14 cellular contexts compared by ENCODE assay signal in the genomic region with DNA sequence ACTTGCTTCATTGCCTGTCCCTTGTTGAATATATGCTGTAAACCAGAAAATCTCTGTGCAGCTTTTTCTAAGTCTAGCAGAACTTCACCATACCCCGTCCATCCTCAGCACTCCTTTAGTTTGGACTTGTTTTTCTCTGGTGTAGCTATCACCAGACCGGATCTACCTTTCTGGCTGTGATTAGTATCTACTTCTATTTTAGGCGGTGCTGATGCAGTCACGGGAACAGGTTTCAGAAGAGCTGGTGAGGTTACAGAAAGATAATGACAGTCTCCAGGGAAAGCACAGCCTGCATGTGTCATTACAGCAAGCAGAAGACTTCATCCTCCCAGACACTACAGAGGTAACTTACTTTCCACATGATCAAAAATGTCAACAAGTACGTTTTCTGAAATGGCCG. TPM values are rescaled to one million over a fixed set of nuclear protein-coding genes. Genes with fewer than 3 reads are reported as not detected.
A peak's percentile ranks its signal among the peaks of the same experiment; 100 is the strongest.
DNase-seq lines count a peak whose midpoint lies in the region; ATAC-seq, FAIRE-seq and TF ChIP-seq lines count a peak whose summit lies in the region.
"Had no signal": no experiment of that assay in that cellular context is flagged by ENCODE, and none has a peak within 500 bp of the region (broad histone marks: within the 10 kb centered on the region; RNA-seq: fewer than 3 reads in every experiment).

No MANE protein-coding gene starts in this region.

- H3K4me1 ChIP-seq in kidney (ENCODE audit: control insufficient read depth in 1 of 2, insufficient read depth in 1 of 2, low read depth in 1 of 2, low read length in 2 of 2) = no peaks in the 10 kb centered on the region
- H3K4me1 ChIP-seq: right atrium auricular region had no signal

- H3K9me3 Mint-ChIP-seq in activated naive CD4-positive, alpha-beta T cell treated with anti-CD3 and anti-CD28 coated beads for 36 hours = no peaks in the 10 kb centered on the region
- H3K9me3 Mint-ChIP-seq in activated naive CD4-positive, alpha-beta T cell treated with anti-CD3 and anti-CD28 coated beads, Interleukin-2, amount 50 U/mL, for 72 hours = no peaks in the 10 kb centered on the region
- no peaks in the 10 kb centered on the region for H3K9me3 Mint-ChIP-seq in activated B cell treated with CpG ODN at 0.5 μM for 24 hours

- H3K4me1 Mint-ChIP-seq in activated naive CD4-positive, alpha-beta T cell treated with anti-CD3 and anti-CD28 coated beads for 36 hours (ENCODE audit: low read depth) = no peaks in the 10 kb centered on the region
- peaks cover 8% of the 10 kb centered on the region for H3K4me1 Mint-ChIP-seq in activated B cell treated with CpG ODN at 0.5 μM for 24 hours
- H3K4me1 Mint-ChIP-seq: activated CD4-positive, alpha-beta T cell treated with anti-CD3 and anti-CD28 coated beads for 36 hours had no signal

- no peaks in the 10 kb centered on the region for H3K27me3 Mint-ChIP-seq in activated naive CD4-positive, alpha-beta T cell treated with anti-CD3 and anti-CD28 coated beads for 36 hours (ENCODE audit: low read depth)
- H3K27me3 Mint-ChIP-seq in activated B cell treated with CpG ODN at 0.5 μM for 24 hours = no peaks in the 10 kb centered on the region
- H3K27me3 Mint-ChIP-seq: activated CD4-positive, alpha-beta T cell treated with anti-CD3 and anti-CD28 coated beads for 36 hours had no signal

- no peaks in the 10 kb centered on the region for H3K9me3 ChIP-seq in kidney (ENCODE audit: control insufficient read depth in 1 of 2, low read length in 2 of 2)
- H3K9me3 ChIP-seq: right atrium auricular region had no signal

- peaks cover 19% of the 10 kb centered on the region for H3K36me3 Mint-ChIP-seq in activated naive CD4-positive, alpha-beta T cell treated with anti-CD3 and anti-CD28 coated beads for 36 hours (ENCODE audit: low read depth)
- H3K36me3 Mint-ChIP-seq in activated naive CD4-positive, alpha-beta T cell treated with anti-CD3 and anti-CD28 coated beads, Interleukin-2, amount 50 U/mL, for 72 hours = peaks cover 0 to 4% of the 10 kb centered on the region in 2 donors
- peaks cover 85% of the 10 kb centered on the region for H3K36me3 Mint-ChIP-seq in activated B cell treated with CpG ODN at 0.5 μM for 24 hours (ENCODE audit: low read depth)

- CTCF ChIA-PET in activated naive CD4-positive, alpha-beta T cell treated with anti-CD3 and anti-CD28 coated beads for 36 hours (lab: Charles Lee) = interaction anchor here (1.2 to 1.4 kb wide), 2 partner anchors 66 to 171 kb away, joined by 3 to 5 read pairs; no protein-coding TSS in a partner anchor
- CTCF ChIA-PET in activated B cell treated with CpG ODN at 0.5 μM for 24 hours (lab: Charles Lee) = no interaction called here

- H3K27ac ChIP-seq in kidney (ENCODE audit: low read depth in 2 of 2, low read length in 2 of 2) = no peak overlapping the region
- H3K27ac ChIP-seq: cardiac muscle cell, right atrium auricular region had no signal

- TF ChIP-seq CTCF in activated B cell treated with CpG ODN at 0.5 μM for 24 hours (IDR thresholded peaks at IDR 0.05) = no peak
- TF ChIP-seq CTCF in kidney (IDR thresholded peaks at IDR 0.05; ENCODE audit: borderline replicate concordance, extremely low read depth, insufficient read depth) = no peak

- H3K4me3 Mint-ChIP-seq in activated naive CD4-positive, alpha-beta T cell treated with anti-CD3 and anti-CD28 coated beads for 36 hours = no peak overlapping the region
- H3K4me3 Mint-ChIP-seq in activated B cell treated with CpG ODN at 0.5 μM for 24 hours = no peak overlapping the region
- H3K4me3 Mint-ChIP-seq: activated CD4-positive, alpha-beta T cell treated with anti-CD3 and anti-CD28 coated beads for 36 hours had no signal

- DNase-seq in activated naive CD4-positive, alpha-beta T cell treated with anti-CD3 and anti-CD28 coated beads for 36 hours = no peak
- DNase-seq in activated naive CD4-positive, alpha-beta T cell treated with anti-CD3 and anti-CD28 coated beads, Interleukin-2, amount 50 U/mL, for 72 hours (ENCODE audit: low spot score in 2 of 2) = no peak
- DNase-seq in activated B cell treated with CpG ODN at 0.5 μM for 24 hours (no peak), superior temporal gyrus (ENCODE audit: extremely low spot score) (peak; percentile 33), kidney (no peak), iPS-NIHi11 (ENCODE audit: low spot score) (no peak), T-helper 9 cell (no peak)
- DNase-seq: activated CD4-positive, alpha-beta T cell treated with anti-CD3 and anti-CD28 coated beads for 36 hours; activated T-cell treated with anti-CD3 and anti-CD28 coated beads, Interleukin-2, amount 50 U/mL, for 48 hours; NCI-H1092; NCI-H226 had no signal

- no peak for ATAC-seq in activated naive CD4-positive, alpha-beta T cell treated with anti-CD3 and anti-CD28 coated beads, Interleukin-2, amount 50 U/mL, for 72 hours
- peak; percentile 63 for ATAC-seq in HG03095 (IDR thresholded peaks at IDR 0.05; ENCODE audit: unreplicated experiment)
- ATAC-seq in activated B cell treated with CpG ODN at 0.5 μM for 24 hours (ENCODE audit: low read depth) = peak; percentile 82
- ATAC-seq: activated CD4-positive, alpha-beta T cell treated with anti-CD3 and anti-CD28 coated beads for 36 hours had no signal

- POLR2A ChIA-PET in activated B cell treated with CpG ODN at 0.5 μM for 24 hours (lab: Charles Lee) = no interaction called here

- H3K27ac Mint-ChIP-seq in activated naive CD4-positive, alpha-beta T cell treated with anti-CD3 and anti-CD28 coated beads for 36 hours = peak overlapping the region; percentile 56
- H3K27ac Mint-ChIP-seq in activated naive CD4-positive, alpha-beta T cell treated with anti-CD3 and anti-CD28 coated beads, Interleukin-2, amount 50 U/mL, for 72 hours = peak overlapping the region in 1 of 2 donors; percentile 20
- no peak overlapping the region for H3K27ac Mint-ChIP-seq in activated B cell treated with CpG ODN at 0.5 μM for 24 hours

- intact Hi-C loops in activated naive CD4-positive, alpha-beta T cell treated with anti-CD3 and anti-CD28 coated beads for 36 hours (cut with micrococcal nuclease) = no loop called here
- intact Hi-C loops in activated B cell treated with CpG ODN at 0.5 μM for 24 hours (cut with micrococcal nuclease) = no loop called here
- intact Hi-C loops in kidney (cut with DNase I) = no loop called here

- peaks cover 25 to 35% of the 10 kb centered on the region in 2 donors for H3K36me3 ChIP-seq in kidney (ENCODE audit: control insufficient read depth in 1 of 2, insufficient read depth in 2 of 2, low read length in 2 of 2)

- no peak overlapping the region for H3K4me3 ChIP-seq in kidney (ENCODE audit: low read length in 2 of 2)
- H3K4me3 ChIP-seq: cardiac muscle cell, right atrium auricular region had no signal

- no peak overlapping the region for H3K9ac ChIP-seq in kidney (ENCODE audit: low read length in 2 of 2)

- FAIRE-seq in kidney (lab: Jason Lieb, UNC) = no peak

RNA-seq across cellular contexts. Expression of a gene that starts 46.4 kb away (rescaled TPM):
- 100 to 1,000 TPM; 115 to 131 TPM for total RNA-seq in activated naive CD4-positive, alpha-beta T cell treated with anti-CD3 and anti-CD28 coated beads for 36 hours
- 100 to 1,000 TPM; 121 to 136 TPM for total RNA-seq in activated naive CD4-positive, alpha-beta T cell treated with anti-CD3 and anti-CD28 coated beads, Interleukin-2, amount 50 U/mL, for 72 hours
- 158 and 187 TPM in 2 replicates for total RNA-seq in activated B cell treated with CpG ODN at 0.5 μM for 24 hours
- 57.9 TPM for total RNA-seq in kidney
- 55.1 TPM for polyA plus RNA-seq in kidney (ENCODE audit: insufficient read depth, low read depth, low replicate concordance)

RNA-seq across cellular contexts. Expression of a gene that starts 46.9 kb away (rescaled TPM):
- total RNA-seq in activated naive CD4-positive, alpha-beta T cell treated with anti-CD3 and anti-CD28 coated beads for 36 hours = 10 to 100 TPM; 64.7 to 68.8 TPM
- 10 to 100 TPM; 49.1 to 61.3 TPM for total RNA-seq in activated naive CD4-positive, alpha-beta T cell treated with anti-CD3 and anti-CD28 coated beads, Interleukin-2, amount 50 U/mL, for 72 hours
- total RNA-seq in activated B cell treated with CpG ODN at 0.5 μM for 24 hours (70.4 and 87.7 TPM in 2 replicates), kidney (36.1 TPM)
- 34.0 TPM for polyA plus RNA-seq in kidney (ENCODE audit: insufficient read depth, low read depth, low replicate concordance)

Comparison
In these comparisons a context has a peak if more than half of its experiments do, and no peak if none do; other contexts are left out.
1. ATAC-seq: peak in HG03095 (single experiment) and activated B cell treated with CpG ODN at 0.5 μM for 24 hours (single experiment); none in activated naive CD4-positive, alpha-beta T cell treated with anti-CD3 and anti-CD28 coated beads, Interleukin-2, amount 50 U/mL, for 72 hours (0 of 2).